1 cellular context compared by ENCODE assay signal in the genomic region with DNA sequence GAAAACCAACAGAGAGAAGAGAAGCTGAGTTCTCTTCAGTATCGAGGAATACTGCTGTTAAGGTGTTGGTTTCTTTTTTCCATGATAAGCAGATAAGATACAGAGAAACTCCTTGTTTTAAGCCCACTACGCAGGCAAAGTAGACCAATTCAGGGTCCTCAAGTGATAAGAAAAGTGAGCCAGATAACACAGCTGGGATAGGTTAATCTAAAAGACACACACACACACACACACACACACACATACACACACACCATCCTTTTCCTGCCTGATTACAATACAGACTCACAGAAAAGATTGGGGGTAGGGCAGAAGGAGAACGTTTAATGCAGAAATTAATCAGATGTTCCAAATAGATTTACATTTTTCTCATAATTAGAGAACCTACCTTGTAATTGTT.
TF ChIP-seq lines count a peak whose summit lies in the region.

No MANE protein-coding gene starts in this region.

TF ChIP-seq in A549, 52 proteins besides CTCF, POLR2A, EP300 and RAD21 (continued from another document):
- TF ChIP-seq HMGXB4 (CRISPR knock-in tag; IDR thresholded peaks at IDR 0.05; ENCODE audit: borderline replicate concordance) (no peak), FOSL2 (IDR thresholded peaks at IDR 0.05) (no peak), FOSL2 (CRISPR knock-in tag; IDR thresholded peaks at IDR 0.05) (no peak), ELK1 (IDR thresholded peaks at IDR 0.05; ENCODE audit: low read depth, low read length) (no peak), SREBF2 (IDR thresholded peaks at IDR 0.05) (no peak), HOXB5 (CRISPR knock-in tag; IDR thresholded peaks at IDR 0.05) (no peak), BHLHE40 (IDR thresholded peaks at IDR 0.05; ENCODE audit: low read depth, low read length) (no peak), EHF (CRISPR knock-in tag; IDR thresholded peaks at IDR 0.05) (no peak), MAZ (IDR thresholded peaks at IDR 0.05; ENCODE audit: borderline replicate concordance, low read depth, low read length) (no peak), HEYL (CRISPR knock-in tag; IDR thresholded peaks at IDR 0.05) (no peak), FOXS1 (CRISPR knock-in tag; IDR thresholded peaks at IDR 0.05) (no peak)
- TF ChIP-seq, protein P1, sequence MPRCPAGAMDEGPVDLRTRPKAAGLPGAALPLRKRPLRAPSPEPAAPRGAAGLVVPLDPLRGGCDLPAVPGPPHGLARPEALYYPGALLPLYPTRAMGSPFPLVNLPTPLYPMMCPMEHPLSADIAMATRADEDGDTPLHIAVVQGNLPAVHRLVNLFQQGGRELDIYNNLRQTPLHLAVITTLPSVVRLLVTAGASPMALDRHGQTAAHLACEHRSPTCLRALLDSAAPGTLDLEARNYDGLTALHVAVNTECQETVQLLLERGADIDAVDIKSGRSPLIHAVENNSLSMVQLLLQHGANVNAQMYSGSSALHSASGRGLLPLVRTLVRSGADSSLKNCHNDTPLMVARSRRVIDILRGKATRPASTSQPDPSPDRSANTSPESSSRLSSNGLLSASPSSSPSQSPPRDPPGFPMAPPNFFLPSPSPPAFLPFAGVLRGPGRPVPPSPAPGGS (IDR thresholded peaks at IDR 0.05): no peak
